ENCODE assay signal across 1 cellular context in genomic region chr2:43184339-43184895, GRCh38.
TF ChIP-seq lines count a peak whose summit lies in the region.

No MANE protein-coding gene starts in this region.

TF ChIP-seq in HepG2, 621 proteins besides CTCF, POLR2A, EP300 and RAD21 (continued from another document and continues in another):
- TF ChIP-seq ARID4A (CRISPR knock-in tag; IDR thresholded peaks at IDR 0.05; ENCODE audit: borderline replicate concordance) (peak; percentile 50; the same call in 1 of the 2 replicates), TEAD2 (CRISPR knock-in tag; IDR thresholded peaks at IDR 0.05) (no peak), ZNF543 (CRISPR knock-in tag; IDR thresholded peaks at IDR 0.05) (no peak), ZNF33A (CRISPR knock-in tag; IDR thresholded peaks at IDR 0.05; ENCODE audit: borderline replicate concordance) (peak; percentile 83; the same call in 1 of the 2 replicates), HOXA3 (CRISPR knock-in tag; IDR thresholded peaks at IDR 0.05) (peak; percentile 89; the same call in 1 of the 2 replicates), NRL (CRISPR knock-in tag; IDR thresholded peaks at IDR 0.05; ENCODE audit: borderline replicate concordance) (no peak), ZBTB21 (CRISPR knock-in tag; IDR thresholded peaks at IDR 0.05) (0 out of 2 replicates have a peak, but pooled peaks have one; percentile 66), TFAP4 (IDR thresholded peaks at IDR 0.05; ENCODE audit: borderline replicate concordance, low read depth) (peak; percentile 10; the same call in 1 of the 2 replicates), ZNF383 (CRISPR knock-in tag; IDR thresholded peaks at IDR 0.05; ENCODE audit: borderline replicate concordance) (no peak), ZZZ3 (CRISPR knock-in tag; IDR thresholded peaks at IDR 0.05; ENCODE audit: borderline replicate concordance) (no peak), PAXIP1 (CRISPR knock-in tag; conservative IDR thresholded peaks at IDR 0.05) (peak; percentile 94), CHCHD3 (CRISPR knock-in tag; IDR thresholded peaks at IDR 0.05) (no peak), SYNCRIP (IDR thresholded peaks at IDR 0.05; ENCODE audit: insufficient read depth, low read depth, low read length) (no peak), RFXAP (CRISPR knock-in tag; IDR thresholded peaks at IDR 0.05; ENCODE audit: borderline replicate concordance) (0 out of 2 replicates have a peak, but pooled peaks have one; percentile 41), PREB (CRISPR knock-in tag; IDR thresholded peaks at IDR 0.05) (no peak), KLF6 (CRISPR knock-in tag; IDR thresholded peaks at IDR 0.05) (no peak), POLR2G (IDR thresholded peaks at IDR 0.05; ENCODE audit: low read depth, low read length) (no peak), ZBED4 (CRISPR knock-in tag; IDR thresholded peaks at IDR 0.05; ENCODE audit: borderline replicate concordance) (0 out of 2 replicates have a peak, but pooled peaks have one; percentile 64), SP140L (CRISPR knock-in tag; IDR thresholded peaks at IDR 0.05; ENCODE audit: borderline replicate concordance) (0 out of 2 replicates have a peak, but pooled peaks have one; percentile 45), ZNF34 (CRISPR knock-in tag; IDR thresholded peaks at IDR 0.05; ENCODE audit: borderline replicate concordance) (no peak), ZNF446 (CRISPR knock-in tag; IDR thresholded peaks at IDR 0.05) (no peak), HOXD1 (CRISPR knock-in tag; IDR thresholded peaks at IDR 0.05) (peak; percentile 84; the same call in 1 of the 2 replicates), DMAP1 (CRISPR knock-in tag; IDR thresholded peaks at IDR 0.05) (peak; percentile 70; the same call in 1 of the 2 replicates), AGO1 (IDR thresholded peaks at IDR 0.05; ENCODE audit: low read depth, low read length, poor library complexity, severe bottlenecking) (no peak), ZBTB3 (CRISPR knock-in tag; IDR thresholded peaks at IDR 0.05; ENCODE audit: borderline replicate concordance, low read depth) (no peak), PHB2 (IDR thresholded peaks at IDR 0.05; ENCODE audit: partially characterized antibody) (no peak), ZNF335 (CRISPR knock-in tag; IDR thresholded peaks at IDR 0.05) (peak; percentile 71; the same call in 1 of the 2 replicates), SP1 (IDR thresholded peaks at IDR 0.05) (no peak), SP1 (CRISPR knock-in tag; IDR thresholded peaks at IDR 0.05) (0 out of 2 replicates have a peak, but pooled peaks have one; percentile 18), FOXP1 (IDR thresholded peaks at IDR 0.05) (no peak), FOXP1 (CRISPR knock-in tag; IDR thresholded peaks at IDR 0.05) (peak; percentile 67), ELF3 (CRISPR knock-in tag; IDR thresholded peaks at IDR 0.05) (peak; percentile 97), ZSCAN21 (CRISPR knock-in tag; IDR thresholded peaks at IDR 0.05; ENCODE audit: borderline replicate concordance) (no peak; the same call in 1 of the 2 replicates), ZNF782 (CRISPR knock-in tag; IDR thresholded peaks at IDR 0.05; ENCODE audit: borderline replicate concordance) (no peak), ZNF180 (CRISPR knock-in tag; IDR thresholded peaks at IDR 0.05; ENCODE audit: borderline replicate concordance, low read depth) (no peak), DR1 (CRISPR knock-in tag; IDR thresholded peaks at IDR 0.05) (no peak), HINFP (CRISPR knock-in tag; IDR thresholded peaks at IDR 0.05; ENCODE audit: low read depth) (no peak), ATRX (CRISPR knock-in tag; IDR thresholded peaks at IDR 0.05; ENCODE audit: borderline replicate concordance) (no peak), JUND (CRISPR knock-in tag; IDR thresholded peaks at IDR 0.05) (peak; percentile 66), ARNT (IDR thresholded peaks at IDR 0.05) (no peak), ZNF33B (CRISPR knock-in tag; IDR thresholded peaks at IDR 0.05) (no peak), ATF4 (CRISPR knock-in tag; IDR thresholded peaks at IDR 0.05) (peak in 1 of 2 experiments; percentile 64; a peak in 2 of 4 replicates), ZFP90 (CRISPR knock-in tag; IDR thresholded peaks at IDR 0.05; ENCODE audit: borderline replicate concordance) (no peak), DPF2 (CRISPR knock-in tag; IDR thresholded peaks at IDR 0.05; ENCODE audit: borderline replicate concordance, low read depth) (peak; percentile 67; the same call in 1 of the 2 replicates), ZNF17 (CRISPR knock-in tag; IDR thresholded peaks at IDR 0.05) (no peak), NCOA5 (CRISPR knock-in tag; IDR thresholded peaks at IDR 0.05) (no peak), PHF21A (CRISPR knock-in tag; IDR thresholded peaks at IDR 0.05) (peak; percentile 80), SP4 (CRISPR knock-in tag; IDR thresholded peaks at IDR 0.05) (0 out of 2 replicates have a peak, but pooled peaks have one; percentile 46), RCOR2 (CRISPR knock-in tag; IDR thresholded peaks at IDR 0.05) (peak; percentile 96), AHR (CRISPR knock-in tag; IDR thresholded peaks at IDR 0.05) (0 out of 2 replicates have a peak, but pooled peaks have one; percentile 44), ZBTB26 (CRISPR knock-in tag; IDR thresholded peaks at IDR 0.05; ENCODE audit: borderline replicate concordance) (0 out of 2 replicates have a peak, but pooled peaks have one; percentile 35), NONO (IDR thresholded peaks at IDR 0.05) (no peak), NONO (CRISPR knock-in tag; conservative IDR thresholded peaks at IDR 0.05) (peak; percentile 96), ZNF496 (CRISPR knock-in tag; IDR thresholded peaks at IDR 0.05; ENCODE audit: insufficient replicate concordance) (no peak), ZNF563 (CRISPR knock-in tag; IDR thresholded peaks at IDR 0.05) (no peak)
